2 cellular contexts compared by ENCODE assay signal in the genomic region with DNA sequence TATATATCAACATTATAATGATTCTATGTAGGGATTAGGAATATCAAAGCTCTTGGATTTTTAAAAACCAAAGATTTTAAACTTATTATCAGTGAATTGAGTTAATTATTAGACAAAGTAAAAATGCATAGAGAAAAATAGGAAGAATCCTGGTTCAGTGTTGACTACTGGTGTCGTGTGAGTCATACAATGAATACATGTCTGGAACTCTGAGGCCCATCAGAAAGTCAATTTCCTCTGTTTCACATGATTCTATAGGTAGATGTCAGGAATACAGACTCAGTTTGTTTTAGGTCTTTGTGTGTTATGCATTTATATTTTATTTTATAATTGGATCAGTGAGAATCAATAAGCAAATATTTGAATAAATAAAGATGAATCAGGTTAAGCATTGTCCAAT.
A peak's percentile ranks its signal among the peaks of the same experiment; 100 is the strongest.
TF ChIP-seq lines count a peak whose summit lies in the region.

No MANE protein-coding gene starts in this region.

TF ChIP-seq in A549, 52 proteins besides CTCF, POLR2A, EP300 and RAD21 (continued from another document):
- TF ChIP-seq, protein P1, sequence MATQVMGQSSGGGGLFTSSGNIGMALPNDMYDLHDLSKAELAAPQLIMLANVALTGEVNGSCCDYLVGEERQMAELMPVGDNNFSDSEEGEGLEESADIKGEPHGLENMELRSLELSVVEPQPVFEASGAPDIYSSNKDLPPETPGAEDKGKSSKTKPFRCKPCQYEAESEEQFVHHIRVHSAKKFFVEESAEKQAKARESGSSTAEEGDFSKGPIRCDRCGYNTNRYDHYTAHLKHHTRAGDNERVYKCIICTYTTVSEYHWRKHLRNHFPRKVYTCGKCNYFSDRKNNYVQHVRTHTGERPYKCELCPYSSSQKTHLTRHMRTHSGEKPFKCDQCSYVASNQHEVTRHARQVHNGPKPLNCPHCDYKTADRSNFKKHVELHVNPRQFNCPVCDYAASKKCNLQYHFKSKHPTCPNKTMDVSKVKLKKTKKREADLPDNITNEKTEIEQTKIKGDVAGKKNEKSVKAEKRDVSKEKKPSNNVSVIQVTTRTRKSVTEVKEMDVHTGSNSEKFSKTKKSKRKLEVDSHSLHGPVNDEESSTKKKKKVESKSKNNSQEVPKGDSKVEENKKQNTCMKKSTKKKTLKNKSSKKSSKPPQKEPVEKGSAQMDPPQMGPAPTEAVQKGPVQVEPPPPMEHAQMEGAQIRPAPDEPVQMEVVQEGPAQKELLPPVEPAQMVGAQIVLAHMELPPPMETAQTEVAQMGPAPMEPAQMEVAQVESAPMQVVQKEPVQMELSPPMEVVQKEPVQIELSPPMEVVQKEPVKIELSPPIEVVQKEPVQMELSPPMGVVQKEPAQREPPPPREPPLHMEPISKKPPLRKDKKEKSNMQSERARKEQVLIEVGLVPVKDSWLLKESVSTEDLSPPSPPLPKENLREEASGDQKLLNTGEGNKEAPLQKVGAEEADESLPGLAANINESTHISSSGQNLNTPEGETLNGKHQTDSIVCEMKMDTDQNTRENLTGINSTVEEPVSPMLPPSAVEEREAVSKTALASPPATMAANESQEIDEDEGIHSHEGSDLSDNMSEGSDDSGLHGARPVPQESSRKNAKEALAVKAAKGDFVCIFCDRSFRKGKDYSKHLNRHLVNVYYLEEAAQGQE (IDR thresholded peaks at IDR 0.05), result no peak
- no peak for TF ChIP-seq FOXS1 (CRISPR knock-in tag; IDR thresholded peaks at IDR 0.05)
- no peak for TF ChIP-seq HOXB13 (CRISPR knock-in tag; IDR thresholded peaks at IDR 0.05; ENCODE audit: low read depth)
- TF ChIP-seq FOSL2 (IDR thresholded peaks at IDR 0.05), result no peak; the same call in 1 of the 2 replicates
- TF ChIP-seq FOSL2 (CRISPR knock-in tag; IDR thresholded peaks at IDR 0.05), result peak; percentile 70
- no peak for TF ChIP-seq RCOR1 (IDR thresholded peaks at IDR 0.05; ENCODE audit: low read depth, low read length)
- TF ChIP-seq CHD4 (IDR thresholded peaks at IDR 0.05; ENCODE audit: borderline replicate concordance), result no peak
- TF ChIP-seq HOXB5 (CRISPR knock-in tag; IDR thresholded peaks at IDR 0.05), result 0 out of 2 replicates have a peak, but pooled peaks have one; percentile 15
- TF ChIP-seq TP53 (CRISPR knock-in tag; IDR thresholded peaks at IDR 0.05), result no peak
- TF ChIP-seq MYC (IDR thresholded peaks at IDR 0.05; ENCODE audit: borderline replicate concordance, low read length), result no peak
- no peak for TF ChIP-seq NR3C1 (IDR thresholded peaks at IDR 0.05)

TF ChIP-seq in GM12878, 131 proteins besides CTCF, POLR2A, EP300 and RAD21 (continued from another document):
- TF ChIP-seq, protein P2, sequence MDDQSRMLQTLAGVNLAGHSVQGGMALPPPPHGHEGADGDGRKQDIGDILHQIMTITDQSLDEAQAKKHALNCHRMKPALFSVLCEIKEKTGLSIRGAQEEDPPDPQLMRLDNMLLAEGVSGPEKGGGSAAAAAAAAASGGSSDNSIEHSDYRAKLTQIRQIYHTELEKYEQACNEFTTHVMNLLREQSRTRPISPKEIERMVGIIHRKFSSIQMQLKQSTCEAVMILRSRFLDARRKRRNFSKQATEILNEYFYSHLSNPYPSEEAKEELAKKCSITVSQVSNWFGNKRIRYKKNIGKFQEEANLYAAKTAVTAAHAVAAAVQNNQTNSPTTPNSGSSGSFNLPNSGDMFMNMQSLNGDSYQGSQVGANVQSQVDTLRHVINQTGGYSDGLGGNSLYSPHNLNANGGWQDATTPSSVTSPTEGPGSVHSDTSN (IDR thresholded peaks at IDR 0.05; ENCODE audit: insufficient replicate concordance, low read depth, low read length), result no peak
- no peak for TF ChIP-seq SUZ12 (IDR thresholded peaks at IDR 0.05; ENCODE audit: unreplicated experiment)
- TF ChIP-seq SP1 (IDR thresholded peaks at IDR 0.05; ENCODE audit: low read depth, low read length), result no peak
- TF ChIP-seq, protein P3, sequence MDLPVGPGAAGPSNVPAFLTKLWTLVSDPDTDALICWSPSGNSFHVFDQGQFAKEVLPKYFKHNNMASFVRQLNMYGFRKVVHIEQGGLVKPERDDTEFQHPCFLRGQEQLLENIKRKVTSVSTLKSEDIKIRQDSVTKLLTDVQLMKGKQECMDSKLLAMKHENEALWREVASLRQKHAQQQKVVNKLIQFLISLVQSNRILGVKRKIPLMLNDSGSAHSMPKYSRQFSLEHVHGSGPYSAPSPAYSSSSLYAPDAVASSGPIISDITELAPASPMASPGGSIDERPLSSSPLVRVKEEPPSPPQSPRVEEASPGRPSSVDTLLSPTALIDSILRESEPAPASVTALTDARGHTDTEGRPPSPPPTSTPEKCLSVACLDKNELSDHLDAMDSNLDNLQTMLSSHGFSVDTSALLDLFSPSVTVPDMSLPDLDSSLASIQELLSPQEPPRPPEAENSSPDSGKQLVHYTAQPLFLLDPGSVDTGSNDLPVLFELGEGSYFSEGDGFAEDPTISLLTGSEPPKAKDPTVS (IDR thresholded peaks at IDR 0.05; ENCODE audit: low read depth, low read length), result no peak
- TF ChIP-seq ZNF622 (IDR thresholded peaks at IDR 0.05), result no peak
- no peak for TF ChIP-seq CBX3 (IDR thresholded peaks at IDR 0.05; ENCODE audit: borderline replicate concordance, low read depth)
